8 cellular contexts compared by ENCODE assay signal in the genomic region with DNA sequence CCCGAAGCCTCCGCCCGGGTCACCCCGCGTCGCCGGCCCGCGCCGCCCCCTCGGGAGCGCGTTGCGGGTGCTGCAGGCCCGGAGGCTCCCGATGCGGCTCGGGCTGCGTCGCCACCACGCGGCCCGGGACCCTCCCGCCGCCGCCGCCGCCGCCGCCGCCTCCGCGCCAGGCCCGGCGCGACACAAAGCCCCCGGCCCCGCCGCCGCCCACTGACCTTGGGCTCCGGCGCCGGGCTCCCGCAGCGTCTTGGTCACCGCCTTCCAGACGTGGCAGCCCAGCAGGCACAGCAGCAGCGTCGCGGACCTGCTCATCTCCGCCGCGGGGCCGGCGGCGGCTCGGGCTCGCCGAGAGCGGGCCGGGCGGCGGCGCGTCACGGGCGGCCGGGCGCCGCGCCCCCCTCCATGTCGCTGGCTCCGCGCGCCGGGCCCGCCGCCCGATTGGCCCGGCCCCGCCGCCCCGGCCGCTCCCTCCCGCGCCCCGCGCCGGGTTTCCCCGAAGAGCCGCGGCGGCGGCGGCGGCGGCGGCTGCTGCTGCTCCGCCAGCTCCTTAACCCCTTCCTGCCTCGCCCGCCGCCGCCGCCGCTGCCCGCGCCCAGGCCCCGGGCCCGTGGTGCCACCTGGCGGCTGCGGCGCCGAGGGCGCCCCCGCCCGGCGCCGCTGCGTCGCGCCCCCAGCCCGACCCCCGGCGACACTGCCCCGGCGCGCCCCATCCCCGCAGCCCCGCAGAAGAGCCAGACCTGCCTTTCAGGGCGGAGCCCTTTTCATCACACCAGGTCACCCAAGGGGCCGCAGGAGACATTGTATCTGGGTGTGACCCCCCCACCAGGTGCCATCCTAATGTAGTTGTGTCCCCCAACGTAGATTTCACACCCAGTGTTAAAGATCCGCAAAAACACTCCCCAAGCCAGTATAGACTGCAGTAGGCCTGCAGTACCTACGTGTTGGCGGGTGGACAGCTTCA. TPM values are rescaled to one million over a fixed set of nuclear protein-coding genes. Genes with fewer than 3 reads are reported as not detected.
DNase-seq lines count a peak whose midpoint lies in the region; ATAC-seq, FAIRE-seq and TF ChIP-seq lines count a peak whose summit lies in the region.

FAM171A1 (minus strand) TSS at position 549 of the 961 bp plus-strand sequence; CDS start at position 312, 237 bp downstream.

- peak within 1 kb of the TSS; percentile 78 for H3K4me3 Mint-ChIP-seq in T-helper 17 cell

- H3K36me3 ChIP-seq in right atrium auricular region (no peaks in the 10 kb centered on the region), psoas muscle (ENCODE audit: insufficient read depth in 1 of 2, low read depth in 1 of 2) (no peaks in the 10 kb centered on the region)

- no peaks in the 10 kb centered on the region for H3K9me3 ChIP-seq in T-helper 17 cell (ENCODE audit: control insufficient read depth, low read length, poor library complexity, severe bottlenecking)
- no peaks in the 10 kb centered on the region for H3K9me3 ChIP-seq in right atrium auricular region
- H3K9me3 ChIP-seq in psoas muscle = no peaks in the 10 kb centered on the region

- TF ChIP-seq CTCF in right atrium auricular region (IDR thresholded peaks at IDR 0.05) = peak; percentile 32 to 40
- TF ChIP-seq CTCF in psoas muscle (IDR thresholded peaks at IDR 0.05) = peak; percentile 32

- intact Hi-C loops in psoas muscle (cut with DNase I) = loop anchor here in 1 of 2 donors (1.0 kb wide), 1 partner anchor 161 kb away; no protein-coding TSS in a partner anchor

- H3K27me3 ChIP-seq in right atrium auricular region = no peaks in the 10 kb centered on the region
- H3K27me3 ChIP-seq in psoas muscle (ENCODE audit: insufficient read depth in 3 of 3, low read length in 2 of 3) = peaks cover 0 to 2% (median 0%) of the 10 kb centered on the region in 3 donors

- peak; percentile 4 for DNase-seq in NCI-H1694 treated with DMSO at 0.1 percent for 48 hours (lab: John Stamatoyannopoulos, UW)
- DNase-seq in NCI-H1694 (lab: John Stamatoyannopoulos, UW) = no peak
- peak; percentile 53 to 70 (median 63) for DNase-seq in T-helper 17 cell
- peak in 41 of 56 donors; percentile 7 to 75 (median 49) for DNase-seq in amygdala (lab: John Stamatoyannopoulos, UW)
- DNase-seq in right atrium auricular region (ENCODE audit: low spot score) = no peak
- peak; percentile 53 to 64 for DNase-seq in psoas muscle
- peak; percentile 86 for DNase-seq in urothelium cell line (ENCODE audit: low spot score)

- H3K4me1 ChIP-seq in right atrium auricular region = peaks cover 0 to 7% of the 10 kb centered on the region in 2 donors
- no peaks in the 10 kb centered on the region for H3K4me1 ChIP-seq in psoas muscle

- H3K4me3 ChIP-seq in right atrium auricular region (peak within 1 kb of the TSS; percentile 70 to 76), psoas muscle (peak within 1 kb of the TSS; percentile 77)

- H3K4me1 Mint-ChIP-seq in T-helper 17 cell = peaks cover 20% of the 10 kb centered on the region

- no peak for FAIRE-seq in urothelium cell line (lab: Jason Lieb, UNC)

- no peaks in the 10 kb centered on the region for H3K36me3 Mint-ChIP-seq in T-helper 17 cell (ENCODE audit: low read depth)

- H3K27ac ChIP-seq in right atrium auricular region (peak within 1 kb of the TSS; percentile 2 to 66), psoas muscle (peak within 1 kb of the TSS; percentile 4)

- H3K27ac Mint-ChIP-seq in T-helper 17 cell = peak within 1 kb of the TSS; percentile 79

- 2 to 6% (median 4%) methylated on average over 36 to 131 of the region's 135 CpGs for WGBS in psoas muscle, 3 donors

- peak; percentile 64 for ATAC-seq in HG03159 (IDR thresholded peaks at IDR 0.05; ENCODE audit: unreplicated experiment)
- ATAC-seq in T-helper 17 cell = peak; percentile 90
- peak; percentile 66 to 89 (median 84) for ATAC-seq in psoas muscle

- H3K27me3 Mint-ChIP-seq in T-helper 17 cell = peaks cover 6% of the 10 kb centered on the region

RNA-seq across cellular contexts. Expression of gene FAM171A1, which starts in this region (rescaled TPM):
- 1 to 10 TPM; 2.7 to 8.0 TPM for total RNA-seq in T-helper 17 cell
- 10 to 100 TPM in 1 of 2 donors, 1 to 10 TPM in 1; 7.8 to 13.7 TPM for total RNA-seq in right atrium auricular region
- total RNA-seq in psoas muscle = 10 to 100 TPM in 1 of 4 donors, 1 to 10 TPM in 3; 3.9 to 10.5 (median 5.9) TPM
- 1 to 10 TPM; 4.4 to 6.5 (median 4.5) TPM for polyA plus RNA-seq in psoas muscle

Comparison
In these comparisons a context has a peak if more than half of its experiments do, and no peak if none do; other contexts are left out.
1. DNase-seq: peak in NCI-H1694 treated with DMSO at 0.1 percent for 48 hours (single experiment), T-helper 17 cell (3 of 3), amygdala (41 of 56), psoas muscle (2 of 2) and urothelium cell line (single experiment); none in NCI-H1694 (single experiment) and right atrium auricular region (single experiment).
2. Peak in every context shown above with its lines, with median percentiles within 50 percentile points of each other: ATAC-seq.